ENCODE assay signal across 8 cellular contexts in genomic region chr2:19899853-19900525, GRCh38. TPM values are rescaled to one million over a fixed set of nuclear protein-coding genes. Genes with fewer than 3 reads are reported as not detected.
DNase-seq lines count a peak whose midpoint lies in the region; ATAC-seq and TF ChIP-seq lines count a peak whose summit lies in the region.

No MANE protein-coding gene starts in this region.

- peak overlapping the region; percentile 95 for H3K27ac Mint-ChIP-seq in activated CD4-positive, alpha-beta memory T cell treated with anti-CD3 and anti-CD28 coated beads, Interleukin-2, amount 10 ng/mL, durations not matched to agents 7 days and 5 days

- H3K27ac ChIP-seq in upper lobe of right lung: peak overlapping the region; percentile 96

- peaks cover 32% of the 10 kb centered on the region for H3K36me3 Mint-ChIP-seq in activated CD4-positive, alpha-beta memory T cell treated with anti-CD3 and anti-CD28 coated beads, Interleukin-2, amount 10 ng/mL, durations not matched to agents 7 days and 5 days (ENCODE audit: low read depth)

- intact Hi-C loops in upper lobe of right lung (cut with DNase I): no loop called here

- peaks cover 4% of the 10 kb centered on the region for H3K9me3 Mint-ChIP-seq in activated CD4-positive, alpha-beta memory T cell treated with anti-CD3 and anti-CD28 coated beads, Interleukin-2, amount 10 ng/mL, durations not matched to agents 7 days and 5 days

- peaks cover 8% of the 10 kb centered on the region for H3K27me3 Mint-ChIP-seq in activated CD4-positive, alpha-beta memory T cell treated with anti-CD3 and anti-CD28 coated beads, Interleukin-2, amount 10 ng/mL, durations not matched to agents 7 days and 5 days

- ATAC-seq in HG02870 (IDR thresholded peaks at IDR 0.05; ENCODE audit: unreplicated experiment): peak; percentile 27
- no peak for ATAC-seq in upper lobe of right lung

- no peaks in the 10 kb centered on the region for H3K36me3 ChIP-seq in upper lobe of right lung

- no peaks in the 10 kb centered on the region for H3K27me3 ChIP-seq in upper lobe of right lung

- peak; percentile 12 for DNase-seq in NCI-H345 (lab: John Stamatoyannopoulos, UW)
- no peak for DNase-seq in NCI-H345 treated with DMSO at 0.1 percent for 48 hours (lab: John Stamatoyannopoulos, UW; ENCODE audit: unreplicated experiment)
- DNase-seq in activated CD4-positive, alpha-beta memory T cell treated with anti-CD3 and anti-CD28 coated beads, Interleukin-2, amount 10 ng/mL, durations not matched to agents 7 days and 5 days: no peak
- peak; percentile 37 for DNase-seq in kidney glomerular epithelial cell (lab: John Stamatoyannopoulos, UW)
- no peak for DNase-seq in upper lobe of right lung
- no peak for DNase-seq in stimulated activated CD4-positive, alpha-beta T cell treated with anti-CD3 and anti-CD28 coated beads, Interleukin-4, amount 100 ng/mL, for 1 hour
- DNase-seq in GDM1 (lab: John Stamatoyannopoulos, UW): no peak

- peak overlapping the region; percentile 72 for H3K4me3 ChIP-seq in upper lobe of right lung

- CTCF ChIA-PET in activated CD4-positive, alpha-beta memory T cell treated with anti-CD3 and anti-CD28 coated beads, Interleukin-2, amount 10 ng/mL, durations not matched to agents 7 days and 5 days (lab: Charles Lee): interaction anchor here (1.0 kb wide), 1 partner anchor 751 kb away, joined by 3 read pairs; the partner anchor contains the start of gene HS1BP3

- H3K4me1 ChIP-seq in upper lobe of right lung: peaks cover 36% of the 10 kb centered on the region

- H3K4me1 Mint-ChIP-seq in activated CD4-positive, alpha-beta memory T cell treated with anti-CD3 and anti-CD28 coated beads, Interleukin-2, amount 10 ng/mL, durations not matched to agents 7 days and 5 days: peaks cover 48% of the 10 kb centered on the region

- POLR2A ChIA-PET in activated CD4-positive, alpha-beta memory T cell treated with anti-CD3 and anti-CD28 coated beads, Interleukin-2, amount 10 ng/mL, durations not matched to agents 7 days and 5 days (lab: Charles Lee): interaction anchor here (0.7 to 3.7 kb wide), 14 partner anchors 10 to 1340 kb away, joined by 3 to 21 read pairs (median 4); partner anchors contain the start of genes LAPTM4A, RDH14, RHOB and WDR35

- TF ChIP-seq CTCF in upper lobe of right lung (IDR thresholded peaks at IDR 0.05): no peak

- no peaks in the 10 kb centered on the region for H3K9me3 ChIP-seq in upper lobe of right lung

- peak overlapping the region; percentile 92 for H3K4me3 Mint-ChIP-seq in activated CD4-positive, alpha-beta memory T cell treated with anti-CD3 and anti-CD28 coated beads, Interleukin-2, amount 10 ng/mL, durations not matched to agents 7 days and 5 days

RNA-seq across cellular contexts. Expression of gene TTC32, which starts 1.8 kb away (rescaled TPM):
- 10 to 100 TPM; 30.7 to 34.8 TPM for total RNA-seq in activated CD4-positive, alpha-beta memory T cell treated with anti-CD3 and anti-CD28 coated beads, Interleukin-2, amount 10 ng/mL, durations not matched to agents 7 days and 5 days
- 12.4 TPM for total RNA-seq in upper lobe of right lung

Comparison
In these comparisons a context has a peak if more than half of its experiments do, and no peak if none do; other contexts are left out.
1. DNase-seq: peak in NCI-H345 (single experiment) and kidney glomerular epithelial cell (single experiment); none in NCI-H345 treated with DMSO at 0.1 percent for 48 hours (single experiment), activated CD4-positive, alpha-beta memory T cell treated with anti-CD3 and anti-CD28 coated beads, Interleukin-2, amount 10 ng/mL, durations not matched to agents 7 days and 5 days (single experiment), upper lobe of right lung (single experiment), stimulated activated CD4-positive, alpha-beta T cell treated with anti-CD3 and anti-CD28 coated beads, Interleukin-4, amount 100 ng/mL, for 1 hour (single experiment) and GDM1 (single experiment).